In genomic region chr4:183471960-183472708, GRCh38 we compare ENCODE assay signal across 8 cellular contexts. TPM values are rescaled to one million over a fixed set of nuclear protein-coding genes. Genes with fewer than 3 reads are reported as not detected.
DNase-seq lines count a peak whose midpoint lies in the region; ATAC-seq and TF ChIP-seq lines count a peak whose summit lies in the region.

No MANE protein-coding gene starts in this region.

- ATAC-seq in GM21529 (IDR thresholded peaks at IDR 0.05; ENCODE audit: unreplicated experiment) (peak; percentile 88), Right ventricle myocardium inferior (peak; percentile 82)

- no peaks in the 10 kb centered on the region for H3K27me3 Mint-ChIP-seq in type B pancreatic cell

- H3K4me1 Mint-ChIP-seq in type B pancreatic cell (ENCODE audit: unreplicated experiment): peaks cover 5% of the 10 kb centered on the region

- intact Hi-C loops in Right ventricle myocardium inferior (cut with DNase I): loop anchor here (1.0 to 5.0 kb wide), 3 partner anchors 130 to 695 kb away; partner anchors contain the start of genes RWDD4 and TRAPPC11

- DNase-seq in Caki2 (ENCODE audit: low read depth): peak; percentile 57
- DNase-seq in Kasumi-1 (lab: John Stamatoyannopoulos, UW): peak; percentile 75 to 77
- peak; percentile 62 for DNase-seq in SK-N-DZ (ENCODE audit: low spot score)
- DNase-seq in activated naive CD4-positive, alpha-beta T cell treated with anti-CD3 and anti-CD28 coated beads, Interleukin-2, amount 50 U/mL, for 16 hours: peak; percentile 81
- DNase-seq in Right ventricle myocardium inferior (ENCODE audit: missing footprints): peak; percentile 91
- peak; percentile 87 for DNase-seq in pons (ENCODE audit: low spot score)
- peak; percentile 88 for DNase-seq in type B pancreatic cell (ENCODE audit: extremely low spot score, unreplicated experiment)

- peak overlapping the region; percentile 20 for H3K27ac Mint-ChIP-seq in type B pancreatic cell

- no peak overlapping the region for H3K4me3 Mint-ChIP-seq in type B pancreatic cell

- H3K9me3 Mint-ChIP-seq in type B pancreatic cell: peaks cover 4% of the 10 kb centered on the region

- peak; percentile 94 for TF ChIP-seq CTCF in type B pancreatic cell (conservative IDR thresholded peaks at IDR 0.05)

- in situ Hi-C loops in Caki2 (cut with HindIII; ENCODE audit: low pct_unique_long_range_greater_than_20kb, low sequenced_read_pairs): no loop called here

- peaks cover 8% of the 10 kb centered on the region for H3K36me3 Mint-ChIP-seq in type B pancreatic cell

RNA-seq across cellular contexts. Expression of gene CDKN2AIP, which starts 27.7 kb away (rescaled TPM):
- total RNA-seq in Caki2 (2014; rRNA removed; shearing (Covaris generic); ENCODE audit: low replicate concordance): 8.3 and 15.2 TPM in 2 replicates
- polyA plus RNA-seq in SK-N-DZ (2014; cell fraction: cytosol; rRNA removed): 20.7 and 29.7 TPM in 2 replicates
- polyA plus RNA-seq in SK-N-DZ (2014; cell fraction: nucleus; rRNA removed): 23.2 and 23.8 TPM in 2 replicates
- 10.6 TPM for total RNA-seq in Right ventricle myocardium inferior
- total RNA-seq in type B pancreatic cell (ENCODE audit: low replicate concordance): 29.7 and 57.5 TPM in 2 replicates

RNA-seq across cellular contexts. Expression of gene ING2, which starts 32.7 kb away (rescaled TPM):
- 19.7 and 22.8 TPM in 2 replicates for total RNA-seq in Caki2 (2014; rRNA removed; shearing (Covaris generic); ENCODE audit: low replicate concordance)
- polyA plus RNA-seq in SK-N-DZ (2014; cell fraction: cytosol; rRNA removed): 8.4 and 14.1 TPM in 2 replicates
- polyA plus RNA-seq in SK-N-DZ (2014; cell fraction: nucleus; rRNA removed): 4.0 and 4.8 TPM in 2 replicates
- total RNA-seq in Right ventricle myocardium inferior: 6.5 TPM
- total RNA-seq in type B pancreatic cell (ENCODE audit: low replicate concordance): 16.5 and 20.4 TPM in 2 replicates

Comparison
In these comparisons a context has a peak if more than half of its experiments do, and no peak if none do; other contexts are left out.
1. Peak in every context shown above with its lines: DNase-seq and ATAC-seq.